In the genomic region with DNA sequence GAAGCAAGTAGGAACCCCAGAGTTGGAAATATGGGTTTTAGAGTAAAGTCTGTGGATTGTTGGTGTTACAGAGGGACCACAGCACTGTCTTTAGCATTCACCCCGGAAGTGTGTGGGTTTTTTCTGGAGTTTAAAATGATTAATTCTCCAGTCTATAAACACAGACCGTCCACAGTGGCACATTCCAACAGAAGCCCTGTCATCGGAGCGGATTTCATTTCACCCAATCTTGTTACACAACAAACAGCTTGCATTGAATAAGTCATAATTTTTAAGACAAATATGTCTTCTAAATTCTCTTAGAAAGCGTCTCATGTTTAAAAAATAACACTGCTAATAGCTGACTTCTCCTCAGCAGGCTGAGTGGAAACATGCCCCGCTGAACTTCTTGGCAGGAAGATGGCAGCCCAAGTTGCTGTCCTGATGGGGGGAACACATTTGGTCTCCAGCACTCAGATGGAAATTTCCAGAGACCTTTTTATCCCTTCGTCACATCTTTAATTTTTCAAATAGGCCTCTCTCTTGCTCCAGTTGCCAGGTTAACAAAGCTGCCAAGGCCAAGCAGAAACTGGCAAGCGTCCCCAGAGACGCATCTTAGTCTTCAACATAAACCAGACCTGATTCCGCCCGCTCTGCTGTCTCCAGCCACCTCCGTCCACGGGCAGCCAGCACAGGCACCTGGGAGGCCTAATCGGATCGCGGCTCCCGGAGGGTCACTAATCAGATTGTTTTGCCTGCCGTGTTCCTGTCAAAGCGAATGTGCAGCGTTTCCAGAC, we compare ENCODE assay signal across 1 cellular context.
TF ChIP-seq lines count a peak whose summit lies in the region.

No MANE protein-coding gene starts in this region.

TF ChIP-seq in SK-N-SH, 30 proteins besides CTCF, POLR2A, EP300 and RAD21:
- TF ChIP-seq GATA2 (CRISPR knock-in tag; IDR thresholded peaks at IDR 0.05) (peak; percentile 79), CHD2 (IDR thresholded peaks at IDR 0.05; ENCODE audit: low read length, partially characterized antibody) (peak; percentile 32), FOXJ3 (CRISPR knock-in tag; IDR thresholded peaks at IDR 0.05) (peak; percentile 92), RFX5 (IDR thresholded peaks at IDR 0.05; ENCODE audit: low read length) (0 out of 2 replicates have a peak, but pooled peaks have one; percentile 22), MXI1 (IDR thresholded peaks at IDR 0.05; ENCODE audit: low read depth, low read length) (peak; percentile 55; the same call in 1 of the 2 replicates), RCOR1 (IDR thresholded peaks at IDR 0.05; ENCODE audit: low read length) (no peak)
TF ChIP-seq in SK-N-SH: peak in this region for 5.
